ENCODE assay signal across 8 cellular contexts in genomic region chr16:9139965-9140364, GRCh38. TPM values are rescaled to one million over a fixed set of nuclear protein-coding genes. Genes with fewer than 3 reads are reported as not detected.
DNase-seq lines count a peak whose midpoint lies in the region; ATAC-seq and TF ChIP-seq lines count a peak whose summit lies in the region.

No MANE protein-coding gene starts in this region.

- DNase-seq in NCI-H69 (lab: John Stamatoyannopoulos, UW) (peak; percentile 15), fibroblast of the aortic adventitia (ENCODE audit: low read depth) (peak; percentile 31), substantia nigra (lab: John Stamatoyannopoulos, UW) (no peak), colonic mucosa (no peak), germinal center (ENCODE audit: low spot score) (no peak), ovary (no peak)

- H3K27me3 ChIP-seq in DOHH2 (ENCODE audit: control insufficient read depth, low read length) (peaks cover 10% of the 10 kb centered on the region), colonic mucosa (no peaks in the 10 kb centered on the region), ovary (no peaks in the 10 kb centered on the region)

- H3K4me1 ChIP-seq in DOHH2 (ENCODE audit: control insufficient read depth, low read length), result peaks cover 33% of the 10 kb centered on the region
- no peaks in the 10 kb centered on the region for H3K4me1 ChIP-seq in colonic mucosa
- peaks cover 1% of the 10 kb centered on the region for H3K4me1 ChIP-seq in ovary (ENCODE audit: insufficient read depth)

- intact Hi-C loops in colonic mucosa (cut with DNase I), result no loop called here
- intact Hi-C loops in ovary (cut with DNase I), result loop anchor here in 2 of 4 donors (5.0 to 10.0 kb wide), 2 partner anchors 1042 to 1045 kb away; partner anchors contain the start of gene GRIN2A (in 2 of the 2)

- H4K20me1 ChIP-seq in DOHH2 (ENCODE audit: control insufficient read depth, insufficient read depth, low read depth, low read length), result no peaks in the 10 kb centered on the region

- no peaks in the 10 kb centered on the region for H3K9me3 ChIP-seq in DOHH2 (ENCODE audit: control insufficient read depth, insufficient read depth, low read length)
- no peaks in the 10 kb centered on the region for H3K9me3 ChIP-seq in colonic mucosa
- no peaks in the 10 kb centered on the region for H3K9me3 ChIP-seq in ovary

- TF ChIP-seq POLR2A in ovary (IDR thresholded peaks at IDR 0.05), result no peak

- no peaks in the 10 kb centered on the region for H3K9me2 ChIP-seq in DOHH2 (replicated peaks; ENCODE audit: control insufficient read depth, low read length)

- 91 to 94% (median 92%) methylated on average over 7 of the region's 7 CpGs for WGBS in ovary, 3 donors

- peak; percentile 48 for ATAC-seq in GM21619 (IDR thresholded peaks at IDR 0.05; ENCODE audit: unreplicated experiment)

- no peak for TF ChIP-seq EP300 in ovary (IDR thresholded peaks at IDR 0.05)

- TF ChIP-seq CTCF in DOHH2 (IDR thresholded peaks at IDR 0.05; ENCODE audit: low read depth, low read length, poor library complexity, severe bottlenecking) (no peak), fibroblast of the aortic adventitia (IDR thresholded peaks at IDR 0.05; ENCODE audit: insufficient read depth, low read length) (no peak), colonic mucosa (IDR thresholded peaks at IDR 0.05) (no peak), ovary (IDR thresholded peaks at IDR 0.05) (no peak)

- H3K4me3 ChIP-seq in DOHH2 (ENCODE audit: low read length), result no peak overlapping the region
- H3K4me3 ChIP-seq in fibroblast of the aortic adventitia (ENCODE audit: low read depth, low read length), result no peak overlapping the region
- no peak overlapping the region for H3K4me3 ChIP-seq in colonic mucosa
- no peak overlapping the region for H3K4me3 ChIP-seq in ovary

- H3K4me2 ChIP-seq in DOHH2 (ENCODE audit: low read length), result peak overlapping the region; percentile 5; the same call in 1 of the 2 replicates

- H3K36me3 ChIP-seq in DOHH2 (ENCODE audit: control insufficient read depth, low read length), result no peaks in the 10 kb centered on the region
- no peaks in the 10 kb centered on the region for H3K36me3 ChIP-seq in colonic mucosa
- no peaks in the 10 kb centered on the region for H3K36me3 ChIP-seq in ovary

- no peak overlapping the region for H3K9ac ChIP-seq in colonic mucosa (ENCODE audit: low read depth in 2 of 2, low read length in 2 of 2)

- H3K79me2 ChIP-seq in DOHH2 (ENCODE audit: control insufficient read depth, low read length), result no peaks in the 10 kb centered on the region

- H3K27ac ChIP-seq in DOHH2 (ENCODE audit: low read depth, low read length) (no peak overlapping the region), substantia nigra (ENCODE audit: low read depth, low read length, poor library complexity, severe bottlenecking) (no peak overlapping the region), colonic mucosa (no peak overlapping the region), ovary (no peak overlapping the region)

- H3F3A ChIP-seq in DOHH2 (ENCODE audit: control insufficient read depth, insufficient read depth), result peaks cover 10% of the 10 kb centered on the region

RNA-seq across cellular contexts. Expression of gene HAPSTR1, which starts 48.5 kb away (rescaled TPM):
- 77.6 and 86.3 TPM in 2 replicates for total RNA-seq in fibroblast of the aortic adventitia (ENCODE audit: low replicate concordance)
- total RNA-seq in colonic mucosa, result 10 to 100 TPM; 50.2 to 57.0 TPM
- total RNA-seq in ovary, result 10 to 100 TPM; 31.2 to 76.1 (median 57.5) TPM
- polyA plus RNA-seq in ovary, result 10 to 100 TPM; 15.7 to 29.1 TPM

Comparison
In these comparisons a context has a peak if more than half of its experiments do, and no peak if none do; other contexts are left out.
1. DNase-seq: peak in NCI-H69 (single experiment) and fibroblast of the aortic adventitia (single experiment); none in substantia nigra (0 of 49), colonic mucosa (single experiment), germinal center (single experiment) and ovary (0 of 5).